Comparison of ENCODE assay signal across 6 cellular contexts in genomic region chr2:95584321-95584720, GRCh38. TPM values are rescaled to one million over a fixed set of nuclear protein-coding genes. Genes with fewer than 3 reads are reported as not detected.
"Had no signal": no experiment of that assay in that cellular context is flagged by ENCODE, and none has a peak within 500 bp of the region (broad histone marks: within the 10 kb centered on the region; RNA-seq: fewer than 3 reads in every experiment).

No MANE protein-coding gene starts in this region.

RNA-seq across cellular contexts. Expression of gene TRIM43, which starts 7.5 kb away (rescaled TPM):
- total RNA-seq: HepG2, HT1080, IMR-90, K562, MCF 10A, SJCRH30 had no signal
